Comparison of ENCODE assay signal across 2 cellular contexts in the genomic region with DNA sequence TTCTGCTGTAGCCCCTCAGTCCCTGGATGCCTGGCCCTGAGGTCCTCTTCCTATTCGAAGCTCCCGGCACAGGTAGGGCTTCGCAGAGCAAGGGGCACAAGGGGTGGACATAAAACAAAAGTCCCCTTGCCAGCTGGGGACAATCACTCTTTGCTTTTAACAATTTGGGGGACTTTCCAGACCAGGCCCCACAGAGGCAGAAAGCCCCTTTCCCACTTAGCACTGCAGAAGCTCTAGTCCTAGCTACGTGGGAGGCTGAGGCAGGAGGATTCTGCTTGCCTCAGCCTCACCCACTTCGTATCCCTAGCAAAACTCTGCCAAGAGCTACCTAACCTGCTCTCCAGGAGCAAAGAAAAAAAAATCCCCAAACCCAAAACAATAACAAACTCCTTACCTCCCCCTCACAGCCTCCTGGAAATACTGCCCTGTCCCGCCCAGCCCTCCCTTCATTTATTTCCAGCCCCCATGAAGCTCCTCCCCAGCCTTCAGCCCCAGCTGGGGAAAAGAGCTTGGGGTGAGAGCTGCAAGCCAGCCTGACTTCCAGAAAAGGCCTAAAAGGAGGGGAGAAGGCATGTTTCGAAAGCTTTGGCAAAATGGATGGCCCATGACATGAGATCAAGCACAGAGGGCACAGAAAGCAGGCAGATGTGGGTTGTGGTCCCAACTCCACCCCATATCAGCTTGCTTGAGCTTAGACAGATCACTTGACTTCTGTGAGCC.
TF ChIP-seq lines count a peak whose summit lies in the region.

TSS of gene CIDEC (minus strand) at position 424 of the 720 bp plus-strand sequence. CDS start 1,767 bp downstream, outside the sequence.

TF ChIP-seq in IMR-90, 13 proteins besides CTCF, POLR2A, EP300 and RAD21:
- no peak for TF ChIP-seq NFE2L2 (IDR thresholded peaks at IDR 0.05; ENCODE audit: low read depth, low read length)
- no peak for TF ChIP-seq BHLHE40 (IDR thresholded peaks at IDR 0.05; ENCODE audit: low read depth, low read length)
- TF ChIP-seq MAFK (IDR thresholded peaks at IDR 0.05; ENCODE audit: low read depth, low read length): no peak
- TF ChIP-seq MXI1 (IDR thresholded peaks at IDR 0.05; ENCODE audit: borderline replicate concordance, low read depth, low read length): no peak
- TF ChIP-seq FOS (IDR thresholded peaks at IDR 0.05; ENCODE audit: low read depth, low read length): no peak
- no peak for TF ChIP-seq ELK1 (IDR thresholded peaks at IDR 0.05; ENCODE audit: borderline replicate concordance, low read depth, low read length)
- TF ChIP-seq MAZ (IDR thresholded peaks at IDR 0.05; ENCODE audit: borderline replicate concordance, low read depth, low read length): no peak
- TF ChIP-seq CHD1 (IDR thresholded peaks at IDR 0.05; ENCODE audit: low read depth, low read length): no peak
- TF ChIP-seq USF2 (IDR thresholded peaks at IDR 0.05; ENCODE audit: low read depth, low read length): no peak
- no peak for TF ChIP-seq RFX5 (IDR thresholded peaks at IDR 0.05; ENCODE audit: low read depth, low read length)
- no peak for TF ChIP-seq SMC3 (IDR thresholded peaks at IDR 0.05; ENCODE audit: low read depth, low read length)
- no peak for TF ChIP-seq RCOR1 (IDR thresholded peaks at IDR 0.05; ENCODE audit: insufficient replicate concordance, low read length)
- TF ChIP-seq CEBPB (IDR thresholded peaks at IDR 0.05; ENCODE audit: low read depth, low read length): no peak

TF ChIP-seq in H1, 55 proteins besides CTCF, POLR2A, EP300 and RAD21:
- TF ChIP-seq NANOG (IDR thresholded peaks at IDR 0.05; ENCODE audit: insufficient read depth, low read depth, low read length, poor library complexity, severe bottlenecking): no peak
- TF ChIP-seq SAP30 (IDR thresholded peaks at IDR 0.05; ENCODE audit: insufficient read depth, insufficient replicate concordance, low read length): no peak
- TF ChIP-seq SP2 (IDR thresholded peaks at IDR 0.05; ENCODE audit: low read length): no peak
- TF ChIP-seq CHD1 (IDR thresholded peaks at IDR 0.05; ENCODE audit: low read depth, low read length): no peak
- TF ChIP-seq SP4 (IDR thresholded peaks at IDR 0.05; ENCODE audit: low read length): no peak
- TF ChIP-seq TAF7 (optimal IDR thresholded peaks at IDR 0.05; ENCODE audit: borderline replicate concordance, low read depth, low read length): no peak
- no peak for TF ChIP-seq JUN (IDR thresholded peaks at IDR 0.05; ENCODE audit: low read depth, low read length)
- no peak for TF ChIP-seq JUND (IDR thresholded peaks at IDR 0.05; ENCODE audit: low read length)
- TF ChIP-seq FOSL1 (IDR thresholded peaks at IDR 0.05; ENCODE audit: insufficient read depth, low read depth, low read length): no peak
- no peak for TF ChIP-seq RXRA (IDR thresholded peaks at IDR 0.05; ENCODE audit: insufficient read depth, low read depth, low read length)
- TF ChIP-seq, protein P1, sequence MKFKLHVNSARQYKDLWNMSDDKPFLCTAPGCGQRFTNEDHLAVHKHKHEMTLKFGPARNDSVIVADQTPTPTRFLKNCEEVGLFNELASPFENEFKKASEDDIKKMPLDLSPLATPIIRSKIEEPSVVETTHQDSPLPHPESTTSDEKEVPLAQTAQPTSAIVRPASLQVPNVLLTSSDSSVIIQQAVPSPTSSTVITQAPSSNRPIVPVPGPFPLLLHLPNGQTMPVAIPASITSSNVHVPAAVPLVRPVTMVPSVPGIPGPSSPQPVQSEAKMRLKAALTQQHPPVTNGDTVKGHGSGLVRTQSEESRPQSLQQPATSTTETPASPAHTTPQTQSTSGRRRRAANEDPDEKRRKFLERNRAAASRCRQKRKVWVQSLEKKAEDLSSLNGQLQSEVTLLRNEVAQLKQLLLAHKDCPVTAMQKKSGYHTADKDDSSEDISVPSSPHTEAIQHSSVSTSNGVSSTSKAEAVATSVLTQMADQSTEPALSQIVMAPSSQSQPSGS (IDR thresholded peaks at IDR 0.05; ENCODE audit: low read length): no peak
- no peak for TF ChIP-seq POLR2AphosphoS5 (IDR thresholded peaks at IDR 0.05; ENCODE audit: low read depth, low read length)
- TF ChIP-seq SP1 (IDR thresholded peaks at IDR 0.05; ENCODE audit: low read depth, low read length): no peak
- TF ChIP-seq HDAC6 (IDR thresholded peaks at IDR 0.05; ENCODE audit: low read depth, low read length): no peak
- TF ChIP-seq EGR1 (IDR thresholded peaks at IDR 0.05; ENCODE audit: borderline replicate concordance, low read depth, low read length): no peak
- no peak for TF ChIP-seq CBX8 (IDR thresholded peaks at IDR 0.05; ENCODE audit: borderline replicate concordance, low read depth, low read length)
- TF ChIP-seq RNF2 (IDR thresholded peaks at IDR 0.05; ENCODE audit: borderline replicate concordance, low read depth, low read length, missing control alignments, poor library complexity, severe bottlenecking): no peak
- no peak for TF ChIP-seq TAF1 (IDR thresholded peaks at IDR 0.05; ENCODE audit: low read depth, low read length)
- no peak for TF ChIP-seq PHF8 (conservative IDR thresholded peaks at IDR 0.05; ENCODE audit: low read depth, low read length)
